Comparison of ENCODE assay signal across 24 cellular contexts in the genomic region with DNA sequence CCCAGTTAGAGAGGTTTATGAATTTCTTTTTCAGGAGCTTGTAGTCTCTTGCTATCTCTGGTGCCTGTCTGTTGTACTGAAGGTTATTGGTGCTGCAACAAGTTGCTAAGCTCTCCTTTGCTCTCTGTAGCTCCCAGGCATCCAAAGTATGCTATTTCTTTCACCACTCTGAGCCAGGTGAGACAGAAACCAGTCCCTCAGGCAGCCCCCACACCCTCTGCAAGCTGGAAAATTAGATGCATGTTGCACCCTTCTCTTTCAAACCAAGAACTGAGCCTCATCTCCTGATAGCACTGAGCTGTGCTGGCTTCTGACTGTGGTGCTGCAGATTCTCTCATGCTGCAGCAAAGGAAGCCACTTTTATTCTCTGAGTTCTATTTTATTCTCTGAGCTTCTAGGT. TPM values are rescaled to one million over a fixed set of nuclear protein-coding genes. Genes with fewer than 3 reads are reported as not detected.
DNase-seq lines count a peak whose midpoint lies in the region; ATAC-seq, FAIRE-seq and TF ChIP-seq lines count a peak whose summit lies in the region.
"Had no signal": no experiment of that assay in that cellular context is flagged by ENCODE, and none has a peak within 500 bp of the region (broad histone marks: within the 10 kb centered on the region; RNA-seq: fewer than 3 reads in every experiment).

No MANE protein-coding gene starts in this region.

- H3K9me3 Mint-ChIP-seq in GM23338, result no peaks in the 10 kb centered on the region
- peaks cover under 1% of the 10 kb centered on the region for H3K9me3 Mint-ChIP-seq in neural progenitor cell
- H3K9me3 Mint-ChIP-seq: CD4-positive, alpha-beta T cell; CD8-positive, alpha-beta memory T cell; H9; HFFc6 had no signal

- no peak for TF ChIP-seq RAD21 in H1 (IDR thresholded peaks at IDR 0.05 in 1 of 2, conservative IDR thresholded peaks at IDR 0.05 in 1 of 2; ENCODE audit: low read depth in 2 of 2, low read length in 2 of 2)

- H3K27me3 Mint-ChIP-seq in GM23338 (ENCODE audit: insufficient read depth, low read depth, poor library complexity) (peaks cover 1% of the 10 kb centered on the region), neural progenitor cell (ENCODE audit: insufficient read depth, low read depth) (peaks cover 2% of the 10 kb centered on the region)

- no peak overlapping the region for H4K5ac ChIP-seq in H1 (ENCODE audit: insufficient read length, low read depth, low read length)

- no peak for TF ChIP-seq EP300 in H1 (IDR thresholded peaks at IDR 0.05; ENCODE audit: borderline replicate concordance in 1 of 2, low read depth in 2 of 2, low read length in 2 of 2)

- no peaks in the 10 kb centered on the region for H3K9me2 ChIP-seq in DOHH2 (replicated peaks; ENCODE audit: control insufficient read depth, low read length)
- no peaks in the 10 kb centered on the region for H3K9me2 ChIP-seq in GM23338 (ENCODE audit: insufficient read depth)

- H3K9ac ChIP-seq in H1 (replicated peaks in 1 of 4; ENCODE audit: extremely low read depth in 1 of 4, low read depth in 3 of 4, low read length in 3 of 4) (no peak overlapping the region), trophoblast cell (ENCODE audit: low read length) (no peak overlapping the region), neural progenitor cell (no peak overlapping the region)
- H3K9ac ChIP-seq: BLaER1 treated with 17β-estradiol and CSF1 and Interleukin-3, amounts not matched to agents 10 nM and 100 nM had no signal

- no peak for DNase-seq in GM23338 (ENCODE audit: low spot score)
- no peak for DNase-seq in H1 (ENCODE audit: low read depth in 1 of 2, low spot score in 2 of 2)
- peak; percentile 53 to 78 for DNase-seq in trophoblast cell
- DNase-seq in neural progenitor cell (ENCODE audit: low spot score), result no peak
- no peak for DNase-seq in activated T-cell treated with anti-CD3 and anti-CD28 coated beads, Interleukin-2, amount 50 U/mL, for 48 hours
- DNase-seq: 8988T; ACHN; AML-193; BE2C; CD4-positive, alpha-beta T cell; CD8-positive, alpha-beta memory T cell; DMS 273 treated with DMSO at 0.1 percent for 48 hours; DMS79; H9; HFFc6 had no signal

- H3K9me3 ChIP-seq in DOHH2 (ENCODE audit: control insufficient read depth, insufficient read depth, low read length), result no peaks in the 10 kb centered on the region
- no peaks in the 10 kb centered on the region for H3K9me3 ChIP-seq in H1 (ENCODE audit: insufficient read depth in 2 of 2, low read depth in 1 of 2, low read length in 1 of 2)
- H3K9me3 ChIP-seq in trophoblast cell (ENCODE audit: insufficient read depth, low read depth, low read length), result no peaks in the 10 kb centered on the region
- H3K9me3 ChIP-seq in neural progenitor cell (ENCODE audit: low read depth), result no peaks in the 10 kb centered on the region
- H3K9me3 ChIP-seq: A549; BE2C; BLaER1 treated with 17β-estradiol and CSF1 and Interleukin-3, amounts not matched to agents 10 nM and 100 nM had no signal

- H2BK12ac ChIP-seq in H1 (ENCODE audit: low read depth, low read length) (no peak overlapping the region), trophoblast cell (ENCODE audit: low read length) (no peak overlapping the region)

- H3K23ac ChIP-seq in H1 (ENCODE audit: insufficient read length), result no peak overlapping the region
- no peak overlapping the region for H3K23ac ChIP-seq in trophoblast cell (ENCODE audit: low read length)

- no peaks in the 10 kb centered on the region for H4K20me1 ChIP-seq in DOHH2 (ENCODE audit: control insufficient read depth, insufficient read depth, low read depth, low read length)
- no peaks in the 10 kb centered on the region for H4K20me1 ChIP-seq in GM23338 (replicated peaks; ENCODE audit: insufficient read depth)
- no peaks in the 10 kb centered on the region for H4K20me1 ChIP-seq in H1 (replicated peaks in 1 of 2; ENCODE audit: control insufficient read depth in 1 of 2, insufficient read depth in 2 of 2, low read length in 2 of 2)
- no peaks in the 10 kb centered on the region for H4K20me1 ChIP-seq in neural progenitor cell (ENCODE audit: low read depth)
- H4K20me1 ChIP-seq: BLaER1 treated with 17β-estradiol and CSF1 and Interleukin-3, amounts not matched to agents 10 nM and 100 nM had no signal

- H3K36me3 ChIP-seq in DOHH2 (ENCODE audit: control insufficient read depth, low read length) (no peaks in the 10 kb centered on the region), GM23338 (ENCODE audit: insufficient read depth) (no peaks in the 10 kb centered on the region), H1 (ENCODE audit: control insufficient read depth in 2 of 4, insufficient read depth in 4 of 4, low read length in 3 of 4) (no peaks in the 10 kb centered on the region), trophoblast cell (ENCODE audit: control insufficient read depth in 1 of 2, insufficient read depth in 2 of 2, low read length in 2 of 2) (no peaks in the 10 kb centered on the region), neural progenitor cell (no peaks in the 10 kb centered on the region)
- H3K36me3 ChIP-seq: BE2C; BLaER1 treated with 17β-estradiol and CSF1 and Interleukin-3, amounts not matched to agents 10 nM and 100 nM had no signal

- H3K36me3 Mint-ChIP-seq in GM23338 (ENCODE audit: low read depth) (no peaks in the 10 kb centered on the region), neural progenitor cell (no peaks in the 10 kb centered on the region)
- H3K36me3 Mint-ChIP-seq: CD14-positive monocyte had no signal

- H3K27ac ChIP-seq in DOHH2 (ENCODE audit: low read depth, low read length) (peak overlapping the region; percentile 65), GM23338 (ENCODE audit: low read depth) (no peak overlapping the region), H1 (ENCODE audit: low read depth, low read length) (no peak overlapping the region), trophoblast cell (ENCODE audit: low read depth, low read length) (peak overlapping the region; percentile 22), neural progenitor cell (no peak overlapping the region)
- H3K27ac ChIP-seq: A549; BLaER1 treated with 17β-estradiol and CSF1 and Interleukin-3, amounts not matched to agents 10 nM and 100 nM had no signal

- H3K4me3 ChIP-seq in DOHH2 (ENCODE audit: low read length) (peak overlapping the region; percentile 57), GM23338 (no peak overlapping the region), H1 (ENCODE audit: extremely low read depth in 1 of 4, insufficient read depth in 2 of 4, low read depth in 3 of 4, low read length in 4 of 4) (no peak overlapping the region), trophoblast cell (ENCODE audit: low read depth, low read length) (no peak overlapping the region), neural progenitor cell (no peak overlapping the region)
- H3K4me3 ChIP-seq: A549; BLaER1 treated with 17β-estradiol and CSF1 and Interleukin-3, amounts not matched to agents 10 nM and 100 nM had no signal

- H3K27me3 ChIP-seq in DOHH2 (ENCODE audit: control insufficient read depth, low read length) (no peaks in the 10 kb centered on the region), GM23338 (ENCODE audit: insufficient read depth) (no peaks in the 10 kb centered on the region), H1 (replicated peaks in 1 of 4; ENCODE audit: control insufficient read depth in 3 of 4, extremely low read depth in 1 of 4, insufficient read depth in 3 of 4, low read length in 3 of 4) (no peaks in the 10 kb centered on the region), trophoblast cell (ENCODE audit: insufficient read depth, low read length) (no peaks in the 10 kb centered on the region), neural progenitor cell (no peaks in the 10 kb centered on the region)
- H3K27me3 ChIP-seq: BE2C; BLaER1 treated with 17β-estradiol and CSF1 and Interleukin-3, amounts not matched to agents 10 nM and 100 nM had no signal

- no peak overlapping the region for H3K4me3 Mint-ChIP-seq in GM23338
- H3K4me3 Mint-ChIP-seq in neural progenitor cell, result no peak overlapping the region
- H3K4me3 Mint-ChIP-seq: CD14-positive monocyte; CD4-positive, alpha-beta T cell; CD8-positive, alpha-beta memory T cell; H9; HFFc6 had no signal

- H3K27ac Mint-ChIP-seq in GM23338, result no peak overlapping the region
- H3K27ac Mint-ChIP-seq in neural progenitor cell, result no peak overlapping the region
- H3K27ac Mint-ChIP-seq: CD14-positive monocyte; CD4-positive, alpha-beta T cell; H9; HFFc6 had no signal

- H4K8ac ChIP-seq in H1 (ENCODE audit: extremely low read depth, insufficient read depth, low read length), result no peak overlapping the region
- no peak overlapping the region for H4K8ac ChIP-seq in trophoblast cell (ENCODE audit: low read depth, low read length)

- H4K91ac ChIP-seq in H1 (replicated peaks; ENCODE audit: insufficient read length, low read length) (no peak overlapping the region), trophoblast cell (ENCODE audit: low read depth, low read length) (no peak overlapping the region)

- TF ChIP-seq POLR2A in H1 (IDR thresholded peaks at IDR 0.05; ENCODE audit: control extremely low read depth in 1 of 2, low read depth in 2 of 2, low read length in 2 of 2), result no peak

- H3F3A ChIP-seq in DOHH2 (ENCODE audit: control insufficient read depth, insufficient read depth) (peaks cover 20% of the 10 kb centered on the region; the same call in 1 of the 2 replicates), GM23338 (replicated peaks; ENCODE audit: low read depth) (no peaks in the 10 kb centered on the region), neural progenitor cell (ENCODE audit: low read depth) (no peaks in the 10 kb centered on the region)

- CTCF ChIA-PET in H1 (lab: Charles Lee; ENCODE audit: partially characterized antibody), result interaction anchor here (1.0 to 1.5 kb wide), 8 partner anchors 9 to 114 kb away, joined by 3 to 6 read pairs (median 4); no protein-coding TSS in a partner anchor

- no peak overlapping the region for H2AK5ac ChIP-seq in H1 (ENCODE audit: low read depth, low read length)
- H2AK5ac ChIP-seq in trophoblast cell (ENCODE audit: low read length), result no peak overlapping the region

- H3K4me1 ChIP-seq in DOHH2 (ENCODE audit: control insufficient read depth, low read length), result peaks cover 71% of the 10 kb centered on the region
- H3K4me1 ChIP-seq in GM23338 (ENCODE audit: insufficient read depth), result peaks cover 15% of the 10 kb centered on the region; the same call in 1 of the 2 replicates
- H3K4me1 ChIP-seq in H1 (replicated peaks in 1 of 4; ENCODE audit: control insufficient read depth in 3 of 4, insufficient read depth in 4 of 4, low read length in 3 of 4), result peaks cover 0 to 2% (median 0%) of the 10 kb centered on the region in 4 experiments; a peak in 2 of 7 replicates
- H3K4me1 ChIP-seq in trophoblast cell (ENCODE audit: control insufficient read depth in 1 of 2, insufficient read depth in 2 of 2, low read length in 2 of 2), result peaks cover 3 to 7% of the 10 kb centered on the region in 2 experiments
- H3K4me1 ChIP-seq in neural progenitor cell, result no peaks in the 10 kb centered on the region
- H3K4me1 ChIP-seq: A549, BE2C had no signal

- H2AFZ ChIP-seq in GM23338, result peak overlapping the region; percentile 90
- H2AFZ ChIP-seq in H1 (ENCODE audit: low read length), result 0 out of 2 replicates have a peak overlapping the region, but pooled peaks have one; percentile 25
- H2AFZ ChIP-seq in trophoblast cell (ENCODE audit: insufficient read depth, low read length, poor library complexity), result no peak overlapping the region
- no peak overlapping the region for H2AFZ ChIP-seq in neural progenitor cell (replicated peaks)

- POLR2A ChIA-PET in H1 (lab: Charles Lee; ENCODE audit: partially characterized antibody), result interaction anchor here (1.1 kb wide), 1 partner anchor 9 kb away, joined by 8 read pairs; the partner anchor contains the start of gene TRIM9

- H3K18ac ChIP-seq in H1 (ENCODE audit: extremely low read depth, low read length), result no peak overlapping the region
- H3K18ac ChIP-seq in trophoblast cell (ENCODE audit: low read length), result no peak overlapping the region

- H2BK120ac ChIP-seq in H1 (replicated peaks; ENCODE audit: low read depth, low read length) (no peak overlapping the region), trophoblast cell (ENCODE audit: insufficient read depth, low read length, poor library complexity) (no peak overlapping the region)

- H3K14ac ChIP-seq in H1 (ENCODE audit: insufficient read length) (no peak overlapping the region), trophoblast cell (ENCODE audit: low read length) (no peak overlapping the region)

- no peak overlapping the region for H3K56ac ChIP-seq in H1 (replicated peaks; ENCODE audit: insufficient read length, low read depth, low read length)

- TF ChIP-seq CTCF in DOHH2 (IDR thresholded peaks at IDR 0.05; ENCODE audit: low read depth, low read length, poor library complexity, severe bottlenecking) (no peak), GM23338 (conservative IDR thresholded peaks at IDR 0.05; ENCODE audit: low read depth in 2 of 2) (no peak), H1 (IDR thresholded peaks at IDR 0.05; ENCODE audit: control extremely low read depth in 1 of 3, insufficient read depth in 1 of 3, low read depth in 1 of 3, low read length in 3 of 3) (no peak), neural progenitor cell (IDR thresholded peaks at IDR 0.05) (no peak)

- H2BK5ac ChIP-seq in H1 (ENCODE audit: low read depth, low read length), result no peak overlapping the region
- no peak overlapping the region for H2BK5ac ChIP-seq in trophoblast cell (ENCODE audit: low read depth, low read length, poor library complexity)

- H3K4ac ChIP-seq in H1 (replicated peaks; ENCODE audit: insufficient read length, low read depth, low read length) (no peak overlapping the region), trophoblast cell (ENCODE audit: low read depth, low read length) (no peak overlapping the region)

- no peak overlapping the region; the same call in 1 of the 2 replicates for H2BK15ac ChIP-seq in H1 (ENCODE audit: low read length)

- ATAC-seq in GM23338, result peak; percentile 80
- no peak for ATAC-seq in GM19023 (IDR thresholded peaks at IDR 0.05; ENCODE audit: unreplicated experiment)
- ATAC-seq: A549, HCT116 had no signal

- H3K4me2 ChIP-seq in DOHH2 (ENCODE audit: low read length) (peak overlapping the region; percentile 77), GM23338 (0 out of 2 replicates have a peak overlapping the region, but pooled peaks have one; percentile 2), H1 (ENCODE audit: insufficient read depth in 1 of 2, low read depth in 2 of 2, low read length in 2 of 2) (0 out of 4 replicates have a peak overlapping the region, but pooled peaks of 1 of the 2 experiments have one; percentile 25), trophoblast cell (ENCODE audit: low read length) (no peak overlapping the region), neural progenitor cell (no peak overlapping the region)
- H3K4me2 ChIP-seq: A549; BLaER1 treated with 17β-estradiol and CSF1 and Interleukin-3, amounts not matched to agents 10 nM and 100 nM had no signal

- H3K4me1 Mint-ChIP-seq in GM23338 (peaks cover 16% of the 10 kb centered on the region; the same call in 2 of the 3 replicates), neural progenitor cell (peaks cover 1% of the 10 kb centered on the region)
- H3K4me1 Mint-ChIP-seq: CD8-positive, alpha-beta memory T cell had no signal

- H3K79me2 ChIP-seq in DOHH2 (ENCODE audit: control insufficient read depth, low read length), result no peaks in the 10 kb centered on the region
- H3K79me2 ChIP-seq in GM23338 (replicated peaks; ENCODE audit: insufficient read depth), result no peaks in the 10 kb centered on the region
- no peaks in the 10 kb centered on the region for H3K79me2 ChIP-seq in H1 (ENCODE audit: control insufficient read depth in 1 of 2, insufficient read depth in 2 of 2, low read length in 2 of 2)
- no peaks in the 10 kb centered on the region for H3K79me2 ChIP-seq in trophoblast cell (ENCODE audit: control insufficient read depth, insufficient read depth, low read length, poor library complexity)
- no peaks in the 10 kb centered on the region for H3K79me2 ChIP-seq in neural progenitor cell (ENCODE audit: low read depth)

- FAIRE-seq in H1 (lab: Jason Lieb, UNC), result no peak
- FAIRE-seq: A549, D721Med, G401.6, GM12892 had no signal

- no peak overlapping the region for H2BK20ac ChIP-seq in H1 (ENCODE audit: low read length)

- H3K23me2 ChIP-seq in H1 (ENCODE audit: low read depth, low read length), result no peaks in the 10 kb centered on the region

- no peaks in the 10 kb centered on the region for H3K79me1 ChIP-seq in H1 (ENCODE audit: low read depth, low read length)
- H3K79me1 ChIP-seq in trophoblast cell (ENCODE audit: low read length), result no peaks in the 10 kb centered on the region

- no peak overlapping the region for H4K12ac ChIP-seq in trophoblast cell (ENCODE audit: low read depth, low read length)

RNA-seq across cellular contexts. Expression of gene TRIM9, which starts 9.6 kb away (rescaled TPM):
- total RNA-seq in GM23338 (2014; rRNA removed; shearing (Covaris generic)), result 6.2 and 8.4 TPM in 2 replicates
- polyA plus RNA-seq in GM23338 (2016; fragmentation: Nextera tagmentation; extraction: Ambion mirVana), result 3.7 and 4.4 TPM in 2 replicates
- total RNA-seq in H1 (2021; fragmentation: NEBNext Ultra II Directional; extraction: Animal tissue kit (Norgen Biotek cat#: 25700)), result 3.8 and 5.4 TPM in 2 replicates
- 2.4 and 2.7 TPM in 2 replicates for polyA plus RNA-seq in H1 (2011; rRNA removed)
- polyA plus RNA-seq in H1 (2011; cell fraction: cytosol; rRNA removed), result 1.9 TPM
- 6.6 TPM for polyA plus RNA-seq in H1 (2011; cell fraction: nucleus; rRNA removed)
- polyA plus RNA-seq in H1 (2012, experiment 1 of 2), result 2.4 to 4.3 TPM (median 3.3 TPM) in 4 replicates
- polyA plus RNA-seq in H1 (2012, experiment 2 of 2), result 0.80 TPM
- polyA plus RNA-seq in H1 (2013, experiment 1 of 2), result 2.0 TPM
- polyA plus RNA-seq in H1 (2013, experiment 2 of 2), result 2.1 TPM
- 5.5 and 11.8 TPM in 2 replicates for polyA minus RNA-seq in H1 (2011; rRNA and poly(A)+ RNA removed)
- 2.2 TPM for polyA minus RNA-seq in H1 (2011; cell fraction: cytosol; rRNA and poly(A)+ RNA removed)
- polyA minus RNA-seq in H1 (2011; cell fraction: nucleus; rRNA and poly(A)+ RNA removed), result 12.0 TPM
- 0.78 and 0.79 TPM in 2 replicates for polyA plus RNA-seq in trophoblast cell (2013)
- 1.3 and 2.3 TPM in 2 replicates for total RNA-seq in neural progenitor cell (ENCODE audit: low replicate concordance)
- polyA plus RNA-seq: CD14-positive monocyte had no signal

Comparison
In these comparisons a context has a peak if more than half of its experiments do, and no peak if none do; other contexts are left out.
1. H3K27ac ChIP-seq: peak in DOHH2 (single experiment) and trophoblast cell (single experiment); none in GM23338 (single experiment), H1 (single experiment) and neural progenitor cell (single experiment).
2. H3K4me2 ChIP-seq: peak in DOHH2 (single experiment) and GM23338 (single experiment); none in trophoblast cell (single experiment) and neural progenitor cell (single experiment).
3. DNase-seq: peak in trophoblast cell (2 of 2); none in GM23338 (single experiment), H1 (0 of 2), neural progenitor cell (single experiment) and activated T-cell treated with anti-CD3 and anti-CD28 coated beads, Interleukin-2, amount 50 U/mL, for 48 hours (0 of 2).
4. H2AFZ ChIP-seq: peak in GM23338 (single experiment) and H1 (single experiment); none in trophoblast cell (single experiment) and neural progenitor cell (single experiment).